ENCODE assay signal across 8 cellular contexts in the genomic region with DNA sequence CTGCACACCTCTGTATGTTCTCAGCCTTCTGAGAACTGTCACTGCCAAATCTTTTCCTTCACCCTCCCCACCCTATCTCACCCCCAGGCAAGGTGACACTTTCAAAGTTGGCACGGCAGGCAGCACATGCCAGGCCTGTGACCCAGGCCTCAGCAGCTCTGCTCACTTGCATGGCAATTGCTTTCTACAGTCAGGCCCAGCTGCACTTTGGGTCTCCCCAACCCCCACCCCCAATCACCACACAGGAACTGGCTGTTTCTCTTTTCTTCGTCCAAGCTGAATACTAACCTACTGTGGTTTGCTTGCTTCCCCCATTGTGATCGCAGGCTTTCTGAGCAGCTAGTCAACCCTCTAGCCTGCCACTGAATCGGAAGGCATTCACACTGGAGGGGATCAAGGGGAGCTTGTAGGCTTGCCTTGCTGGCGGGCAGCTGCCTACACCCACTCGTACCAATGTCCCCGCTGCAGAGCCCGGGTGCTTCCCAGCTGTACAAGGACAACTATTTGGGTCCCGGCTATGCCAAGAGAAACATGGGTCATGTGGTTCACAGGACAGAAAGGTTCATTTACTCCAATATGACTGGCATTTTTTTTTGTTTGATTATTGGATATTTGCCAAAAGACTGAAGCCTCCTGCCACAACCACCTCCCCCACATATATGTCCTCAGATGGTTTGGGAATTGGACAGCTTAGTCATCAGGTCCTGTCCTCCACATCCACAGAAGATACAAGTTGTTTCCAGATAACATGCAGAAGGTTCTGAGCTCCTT. TPM values are rescaled to one million over a fixed set of nuclear protein-coding genes. Genes with fewer than 3 reads are reported as not detected.
DNase-seq lines count a peak whose midpoint lies in the region; ATAC-seq and TF ChIP-seq lines count a peak whose summit lies in the region.

No MANE protein-coding gene starts in this region.

- no peaks in the 10 kb centered on the region for H3K79me1 ChIP-seq in trophoblast cell (ENCODE audit: low read length)

- no CpG with 5 or more reads among the region's 9 CpGs for whole genome bisulfite sequencing in trophoblast cell (ENCODE audit: extremely low coverage, insufficient coverage, insufficient read length)
- 58 to 74% methylated on average over 2 to 9 of the region's 9 CpGs for WGBS in upper lobe of left lung, 2 donors

- no peak overlapping the region for H2BK120ac ChIP-seq in trophoblast cell (ENCODE audit: insufficient read depth, low read length, poor library complexity)

- H2BK12ac ChIP-seq in trophoblast cell (ENCODE audit: low read length): no peak overlapping the region

- H3K9me3 ChIP-seq in trophoblast cell (ENCODE audit: insufficient read depth, low read depth, low read length) (no peaks in the 10 kb centered on the region), upper lobe of left lung (no peaks in the 10 kb centered on the region)

- H2AFZ ChIP-seq in trophoblast cell (ENCODE audit: insufficient read depth, low read length, poor library complexity): no peak overlapping the region

- peak overlapping the region; percentile 18 for H3K27ac Mint-ChIP-seq in memory B cell

- TF ChIP-seq POLR2A in upper lobe of left lung (IDR thresholded peaks at IDR 0.05): no peak

- DNase-seq in activated CD8-positive, alpha-beta memory T cell treated with anti-CD3 and anti-CD28 coated beads for 24 hours: peak; percentile 57
- DNase-seq in activated CD8-positive, alpha-beta memory T cell treated with anti-CD3 and anti-CD28 coated beads, Interleukin-2, amount 50 U/mL, for 4 hours: no peak
- DNase-seq in UCSD-AML1 (lab: John Stamatoyannopoulos, UW; ENCODE audit: unreplicated experiment) (peak; percentile 61), memory B cell (ENCODE audit: low spot score in 2 of 2) (peak; percentile 10 to 13), trophoblast cell (no peak), putamen (ENCODE audit: low spot score) (no peak), upper lobe of left lung (no peak)

- no peak overlapping the region for H3K27ac ChIP-seq in trophoblast cell (ENCODE audit: low read depth, low read length)
- no peak overlapping the region for H3K27ac ChIP-seq in upper lobe of left lung

- no peaks in the 10 kb centered on the region for H3K27me3 Mint-ChIP-seq in memory B cell

- H3K36me3 ChIP-seq in trophoblast cell (ENCODE audit: control insufficient read depth in 1 of 2, insufficient read depth in 2 of 2, low read length in 2 of 2) (peaks cover 0 to 2% of the 10 kb centered on the region in 2 experiments), upper lobe of left lung (no peaks in the 10 kb centered on the region)

- no peak overlapping the region for H3K14ac ChIP-seq in trophoblast cell (ENCODE audit: low read length)

- no peak overlapping the region for H3K9ac ChIP-seq in trophoblast cell (ENCODE audit: low read length)

- H3K4me3 Mint-ChIP-seq in memory B cell: peak overlapping the region; percentile 65

- H4K8ac ChIP-seq in trophoblast cell (ENCODE audit: low read depth, low read length): no peak overlapping the region

- H3K27me3 ChIP-seq in trophoblast cell (ENCODE audit: insufficient read depth, low read length) (no peaks in the 10 kb centered on the region), upper lobe of left lung (no peaks in the 10 kb centered on the region)

- no peak overlapping the region for H3K18ac ChIP-seq in trophoblast cell (ENCODE audit: low read length)

- H3K4me2 ChIP-seq in trophoblast cell (ENCODE audit: low read length): no peak overlapping the region

- H3K9me3 Mint-ChIP-seq in memory B cell: no peaks in the 10 kb centered on the region

- H3K4ac ChIP-seq in trophoblast cell (ENCODE audit: low read depth, low read length): no peak overlapping the region

- no peak for TF ChIP-seq CTCF in upper lobe of left lung (IDR thresholded peaks at IDR 0.05)

- no peak overlapping the region for H2AK5ac ChIP-seq in trophoblast cell (ENCODE audit: low read length)

- H4K12ac ChIP-seq in trophoblast cell (ENCODE audit: low read depth, low read length): no peak overlapping the region

- H4K91ac ChIP-seq in trophoblast cell (ENCODE audit: low read depth, low read length): no peak overlapping the region

- H3K36me3 Mint-ChIP-seq in memory B cell: peaks cover 4% of the 10 kb centered on the region

- no peak for TF ChIP-seq EP300 in upper lobe of left lung (IDR thresholded peaks at IDR 0.05)

- H3K4me3 ChIP-seq in trophoblast cell (ENCODE audit: low read depth, low read length): no peak overlapping the region
- H3K4me3 ChIP-seq in upper lobe of left lung: no peak overlapping the region

- H3K79me2 ChIP-seq in trophoblast cell (ENCODE audit: control insufficient read depth, insufficient read depth, low read length, poor library complexity): no peaks in the 10 kb centered on the region

- no peaks in the 10 kb centered on the region for H3K4me1 ChIP-seq in trophoblast cell (ENCODE audit: control insufficient read depth in 1 of 2, insufficient read depth in 2 of 2, low read length in 2 of 2)
- no peaks in the 10 kb centered on the region for H3K4me1 ChIP-seq in upper lobe of left lung

- peaks cover 18% of the 10 kb centered on the region for H3K4me1 Mint-ChIP-seq in memory B cell

- no peak overlapping the region for H2BK5ac ChIP-seq in trophoblast cell (ENCODE audit: low read depth, low read length, poor library complexity)

- no peak overlapping the region for H3K23ac ChIP-seq in trophoblast cell (ENCODE audit: low read length)

- peak; percentile 76 for ATAC-seq in HG02943 (IDR thresholded peaks at IDR 0.05; ENCODE audit: low read depth, unreplicated experiment)
- peak; percentile 92 for ATAC-seq in memory B cell (ENCODE audit: low read depth)
- no peak for ATAC-seq in upper lobe of left lung (ENCODE audit: low FRiP score in 2 of 2)

RNA-seq across cellular contexts. Expression of a gene that starts 28.1 kb away (rescaled TPM):
- 3.2 and 3.8 TPM in 2 replicates for polyA plus RNA-seq in trophoblast cell (2013)
- total RNA-seq in upper lobe of left lung: 10 to 100 TPM; 11.2 to 27.8 (median 15.8) TPM

RNA-seq across cellular contexts. Expression of a gene that starts 41.0 kb away (rescaled TPM):
- 273 and 285 TPM in 2 replicates for polyA plus RNA-seq in trophoblast cell (2013)
- 100 to 1,000 TPM; 180 to 494 (median 325) TPM for total RNA-seq in upper lobe of left lung

Comparison
In these comparisons a context has a peak if more than half of its experiments do, and no peak if none do; other contexts are left out.
1. DNase-seq: peak in activated CD8-positive, alpha-beta memory T cell treated with anti-CD3 and anti-CD28 coated beads for 24 hours (single experiment), UCSD-AML1 (single experiment) and memory B cell (2 of 2); none in activated CD8-positive, alpha-beta memory T cell treated with anti-CD3 and anti-CD28 coated beads, Interleukin-2, amount 50 U/mL, for 4 hours (single experiment), trophoblast cell (0 of 2), putamen (single experiment) and upper lobe of left lung (0 of 2).
2. ATAC-seq: peak in HG02943 (single experiment) and memory B cell (single experiment); none in upper lobe of left lung (0 of 2).